Comparison of ENCODE assay signal across 8 cellular contexts in the genomic region with DNA sequence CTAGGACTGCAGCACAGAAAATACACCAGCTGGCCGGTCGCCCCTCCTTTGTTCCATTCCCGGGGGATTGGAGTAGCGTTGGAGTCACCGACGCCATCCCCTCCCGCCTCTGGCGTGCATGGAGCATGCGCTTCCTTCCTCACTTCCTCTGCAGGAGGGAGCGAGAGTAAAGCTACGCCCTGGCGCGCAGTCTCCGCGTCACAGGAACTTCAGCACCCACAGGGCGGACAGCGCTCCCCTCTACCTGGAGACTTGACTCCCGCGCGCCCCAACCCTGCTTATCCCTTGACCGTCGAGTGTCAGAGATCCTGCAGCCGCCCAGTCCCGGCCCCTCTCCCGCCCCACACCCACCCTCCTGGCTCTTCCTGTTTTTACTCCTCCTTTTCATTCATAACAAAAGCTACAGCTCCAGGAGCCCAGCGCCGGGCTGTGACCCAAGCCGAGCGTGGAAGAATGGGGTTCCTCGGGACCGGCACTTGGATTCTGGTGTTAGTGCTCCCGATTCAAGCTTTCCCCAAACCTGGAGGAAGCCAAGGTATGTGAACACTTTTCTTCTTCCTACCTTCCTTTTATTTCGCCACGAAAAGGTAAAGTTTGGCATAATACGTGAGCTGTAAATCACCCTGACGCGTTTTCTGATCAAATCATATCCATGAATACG. TPM values are rescaled to one million over a fixed set of nuclear protein-coding genes. Genes with fewer than 3 reads are reported as not detected.
DNase-seq lines count a peak whose midpoint lies in the region; ATAC-seq and TF ChIP-seq lines count a peak whose summit lies in the region.

A gene (plus strand): TSS at position 201 of the 661 bp plus-strand sequence. CDS start 253 bp downstream, at position 454.

- H3K4me1 ChIP-seq in endocrine pancreas (ENCODE audit: control insufficient read depth, insufficient read depth, low read length): peaks cover 28% of the 10 kb centered on the region
- H3K4me1 ChIP-seq in lower lobe of right lung: no peaks in the 10 kb centered on the region

- peak within 1 kb of the TSS; percentile 68 for H3K4me3 ChIP-seq in H7 (ENCODE audit: insufficient read depth, low read depth, low read length)
- peak within 1 kb of the TSS; percentile 97 for H3K4me3 ChIP-seq in endocrine pancreas (ENCODE audit: control insufficient read depth, insufficient read depth, low read length)
- H3K4me3 ChIP-seq in lower lobe of right lung: peak within 1 kb of the TSS; percentile 6

- H3K9ac ChIP-seq in endocrine pancreas (ENCODE audit: control insufficient read depth, insufficient read depth, low read length): peak within 1 kb of the TSS; percentile 62

- ATAC-seq in lower lobe of right lung (peak; percentile 87 to 95), HG02763 (IDR thresholded peaks at IDR 0.05; ENCODE audit: unreplicated experiment) (no peak), HG03520 (IDR thresholded peaks at IDR 0.05; ENCODE audit: unreplicated experiment) (no peak)

- intact Hi-C loops in lower lobe of right lung (cut with DNase I): no loop called here

- H3K36me3 ChIP-seq in H7 (replicated peaks; ENCODE audit: control insufficient read depth, insufficient read depth, low read length) (no peaks in the 10 kb centered on the region), endocrine pancreas (ENCODE audit: control insufficient read depth, insufficient read depth, low read length) (no peaks in the 10 kb centered on the region), lower lobe of right lung (no peaks in the 10 kb centered on the region)

- H3K9me3 ChIP-seq in endocrine pancreas (ENCODE audit: control insufficient read depth, low read length): no peaks in the 10 kb centered on the region
- H3K9me3 ChIP-seq in lower lobe of right lung: no peaks in the 10 kb centered on the region

- DNase-seq in H7 (peak; percentile 88), NCI-H510A treated with DMSO at 0.1 percent for 48 hours (lab: John Stamatoyannopoulos, UW) (peak; percentile 45), lower lobe of right lung (peak; percentile 88)
- peak; percentile 17 for DNase-seq in activated CD8-positive, alpha-beta memory T cell treated with anti-CD3 and anti-CD28 coated beads, Interleukin-2, amount 50 U/mL, for 24 hours (ENCODE audit: extremely low read depth)
- DNase-seq in stimulated activated CD4-positive, alpha-beta T cell treated with anti-CD3 and anti-CD28 coated beads, Interleukin-4, amount 100 ng/mL, for 48 hours (ENCODE audit: low read depth in 2 of 2): peak; percentile 60 to 67

- TF ChIP-seq CTCF in lower lobe of right lung (IDR thresholded peaks at IDR 0.05): no peak

- no peak within 1 kb of the TSS for H3K27ac ChIP-seq in lower lobe of right lung

- no peaks in the 10 kb centered on the region for H3K27me3 ChIP-seq in H7 (ENCODE audit: control insufficient read depth, insufficient read depth, low read length)
- H3K27me3 ChIP-seq in endocrine pancreas (ENCODE audit: control insufficient read depth, insufficient read depth, low read length): no peaks in the 10 kb centered on the region
- H3K27me3 ChIP-seq in lower lobe of right lung (ENCODE audit: low read depth): peaks cover 30% of the 10 kb centered on the region

RNA-seq across cellular contexts. Expression of the gene that starts here (rescaled TPM):
- 8.9 and 19.0 TPM in 2 replicates for total RNA-seq in H7 (2014; rRNA removed; shearing (Covaris generic))
- 0.18 TPM for total RNA-seq in lower lobe of right lung

Comparison
In these comparisons a context has a peak if more than half of its experiments do, and no peak if none do; other contexts are left out.
1. Peak in DNase-seq, ATAC-seq and H3K4me3 ChIP-seq in lower lobe of right lung; RNA of the gene not detected or under 1 TPM.
2. DNase-seq: peak in every context shown above with its lines; median percentile 88 in H7; 88 in lower lobe of right lung; 64 in stimulated activated CD4-positive, alpha-beta T cell treated with anti-CD3 and anti-CD28 coated beads, Interleukin-4, amount 100 ng/mL, for 48 hours; 45 in NCI-H510A treated with DMSO at 0.1 percent for 48 hours; 17 in activated CD8-positive, alpha-beta memory T cell treated with anti-CD3 and anti-CD28 coated beads, Interleukin-2, amount 50 U/mL, for 24 hours.
3. H3K4me3 ChIP-seq: peak in every context shown above with its lines; median percentile 97 in endocrine pancreas; 68 in H7; 6 in lower lobe of right lung.